27 cellular contexts compared by ENCODE assay signal in genomic region chr4:109985993-109986640, GRCh38.
DNase-seq lines count a peak whose midpoint lies in the region; TF ChIP-seq lines count a peak whose summit lies in the region.
"Had no signal": no experiment of that assay in that cellular context is flagged by ENCODE, and none has a peak within 500 bp of the region (broad histone marks: within the 10 kb centered on the region; RNA-seq: fewer than 3 reads in every experiment).

No MANE protein-coding gene starts in this region.

- H3K4me3 ChIP-seq in fibroblast of mammary gland (ENCODE audit: control insufficient read depth, low read depth, low read length), result no peak overlapping the region
- H3K4me3 ChIP-seq: body of pancreas, MG63, Peyer's patch, SJCRH30, smooth muscle cell, transverse colon had no signal

- peaks cover 3% of the 10 kb centered on the region for H3K36me3 Mint-ChIP-seq in type B pancreatic cell
- no peaks in the 10 kb centered on the region for H3K36me3 Mint-ChIP-seq in T-helper 2 cell treated with Interferon-gamma antibody and Interleukin-4, amounts not matched to agents 5 μg/mL and 100 μg/mL, for 36 hours (ENCODE audit: low read depth)
- H3K36me3 Mint-ChIP-seq in chondrocyte (ENCODE audit: low read depth), result peaks cover 2% of the 10 kb centered on the region
- H3K36me3 Mint-ChIP-seq: natural killer cell had no signal

- peaks cover 3% of the 10 kb centered on the region for H3K27me3 Mint-ChIP-seq in type B pancreatic cell
- peaks cover 13% of the 10 kb centered on the region for H3K27me3 Mint-ChIP-seq in T-helper 2 cell treated with Interferon-gamma antibody and Interleukin-4, amounts not matched to agents 5 μg/mL and 100 μg/mL, for 36 hours (ENCODE audit: low read depth)
- no peaks in the 10 kb centered on the region for H3K27me3 Mint-ChIP-seq in chondrocyte (ENCODE audit: low read depth)

- H3K4me3 Mint-ChIP-seq in type B pancreatic cell, result peak overlapping the region; percentile 3
- no peak overlapping the region for H3K4me3 Mint-ChIP-seq in T-helper 2 cell treated with Interferon-gamma antibody and Interleukin-4, amounts not matched to agents 5 μg/mL and 100 μg/mL, for 36 hours
- H3K4me3 Mint-ChIP-seq in chondrocyte (ENCODE audit: unreplicated experiment), result no peak overlapping the region
- H3K4me3 Mint-ChIP-seq: activated naive CD8-positive, alpha-beta T cell treated with anti-CD3 and anti-CD28 coated beads, Interleukin-2, amount 50 U/mL, for 24 hours; activated T-cell treated with anti-CD3 and anti-CD28 coated beads, Interleukin-2, amount 50 U/mL, for 24 hours; natural killer cell; T-helper 1 cell treated with Interleukin-12 subunit alpha and Interleukin-12 subunit beta and Interleukin-4 antibody, amounts not matched to agents 30 μg/mL and 1 μg/mL, for 36 hours had no signal

- DNase-seq in NCI-H345 treated with DMSO at 0.1 percent for 48 hours (lab: John Stamatoyannopoulos, UW; ENCODE audit: unreplicated experiment) (peak; percentile 59), NCI-H345 (lab: John Stamatoyannopoulos, UW) (no peak), NCI-H82 treated with DMSO at 0.1 percent for 48 hours (lab: John Stamatoyannopoulos, UW; ENCODE audit: unreplicated experiment) (peak; percentile 39), fibroblast of mammary gland (ENCODE audit: low read depth) (peak; percentile 34), type B pancreatic cell (ENCODE audit: extremely low spot score, unreplicated experiment) (no peak), chondrocyte (ENCODE audit: low spot score) (no peak), iPS-NIHi11 (ENCODE audit: low spot score) (no peak)
- DNase-seq in T-helper 2 cell treated with Interferon-gamma antibody and Interleukin-4, amounts not matched to agents 5 μg/mL and 100 μg/mL, for 36 hours (ENCODE audit: low spot score), result no peak
- DNase-seq: activated naive CD8-positive, alpha-beta T cell treated with anti-CD3 and anti-CD28 coated beads, Interleukin-2, amount 50 U/mL, for 24 hours; activated T-cell treated with anti-CD3 and anti-CD28 coated beads, Interleukin-2, amount 50 U/mL, for 24 hours; BE2C; body of pancreas; cerebellar nuclear complex; DMS153; head of caudate nucleus; kidney; MG63; midbrain; natural killer cell; NCI-H1436; NCI-H2081 treated with DMSO at 0.1 percent for 48 hours; Peyer's patch; stimulated activated CD4-positive, alpha-beta T cell treated with anti-CD3 and anti-CD28 coated beads, Interleukin-1b, Interleukin-23, amount 100 ng/mL, for 48 hours; transverse colon had no signal

- H3K9me3 Mint-ChIP-seq in type B pancreatic cell (no peaks in the 10 kb centered on the region), chondrocyte (ENCODE audit: low read depth) (no peaks in the 10 kb centered on the region)
- H3K9me3 Mint-ChIP-seq in T-helper 2 cell treated with Interferon-gamma antibody and Interleukin-4, amounts not matched to agents 5 μg/mL and 100 μg/mL, for 36 hours, result no peaks in the 10 kb centered on the region
- H3K9me3 Mint-ChIP-seq: activated naive CD8-positive, alpha-beta T cell treated with anti-CD3 and anti-CD28 coated beads, Interleukin-2, amount 50 U/mL, for 24 hours; activated T-cell treated with anti-CD3 and anti-CD28 coated beads, Interleukin-2, amount 50 U/mL, for 24 hours; natural killer cell; T-helper 1 cell treated with Interleukin-12 subunit alpha and Interleukin-12 subunit beta and Interleukin-4 antibody, amounts not matched to agents 30 μg/mL and 1 μg/mL, for 36 hours had no signal

- H3K27ac Mint-ChIP-seq in type B pancreatic cell, result peak overlapping the region; percentile 79
- no peak overlapping the region for H3K27ac Mint-ChIP-seq in T-helper 2 cell treated with Interferon-gamma antibody and Interleukin-4, amounts not matched to agents 5 μg/mL and 100 μg/mL, for 36 hours
- no peak overlapping the region for H3K27ac Mint-ChIP-seq in chondrocyte (ENCODE audit: unreplicated experiment)
- H3K27ac Mint-ChIP-seq: activated naive CD8-positive, alpha-beta T cell treated with anti-CD3 and anti-CD28 coated beads, Interleukin-2, amount 50 U/mL, for 24 hours; activated T-cell treated with anti-CD3 and anti-CD28 coated beads, Interleukin-2, amount 50 U/mL, for 24 hours; natural killer cell; T-helper 1 cell treated with Interleukin-12 subunit alpha and Interleukin-12 subunit beta and Interleukin-4 antibody, amounts not matched to agents 30 μg/mL and 1 μg/mL, for 36 hours had no signal

- peaks cover 6% of the 10 kb centered on the region for H3K4me1 Mint-ChIP-seq in type B pancreatic cell (ENCODE audit: unreplicated experiment)
- H3K4me1 Mint-ChIP-seq in T-helper 2 cell treated with Interferon-gamma antibody and Interleukin-4, amounts not matched to agents 5 μg/mL and 100 μg/mL, for 36 hours (ENCODE audit: low read depth), result peaks cover 3% of the 10 kb centered on the region
- H3K4me1 Mint-ChIP-seq in chondrocyte (ENCODE audit: low read depth), result peaks cover 1% of the 10 kb centered on the region
- H3K4me1 Mint-ChIP-seq: natural killer cell had no signal

- no peak for TF ChIP-seq CTCF in fibroblast of mammary gland (conservative IDR thresholded peaks at IDR 0.05; ENCODE audit: control insufficient read depth, insufficient read depth, low read depth, low read length)
- no peak for TF ChIP-seq CTCF in type B pancreatic cell (conservative IDR thresholded peaks at IDR 0.05)
- no peak for TF ChIP-seq CTCF in chondrocyte (IDR thresholded peaks at IDR 0.05)

Comparison
In these comparisons a context has a peak if more than half of its experiments do, and no peak if none do; other contexts are left out.
1. DNase-seq: peak in NCI-H345 treated with DMSO at 0.1 percent for 48 hours (single experiment), NCI-H82 treated with DMSO at 0.1 percent for 48 hours (single experiment) and fibroblast of mammary gland (single experiment); none in NCI-H345 (single experiment), type B pancreatic cell (single experiment), T-helper 2 cell treated with Interferon-gamma antibody and Interleukin-4, amounts not matched to agents 5 μg/mL and 100 μg/mL, for 36 hours (single experiment), chondrocyte (single experiment) and iPS-NIHi11 (single experiment).